8 cellular contexts compared by ENCODE assay signal in the genomic region with DNA sequence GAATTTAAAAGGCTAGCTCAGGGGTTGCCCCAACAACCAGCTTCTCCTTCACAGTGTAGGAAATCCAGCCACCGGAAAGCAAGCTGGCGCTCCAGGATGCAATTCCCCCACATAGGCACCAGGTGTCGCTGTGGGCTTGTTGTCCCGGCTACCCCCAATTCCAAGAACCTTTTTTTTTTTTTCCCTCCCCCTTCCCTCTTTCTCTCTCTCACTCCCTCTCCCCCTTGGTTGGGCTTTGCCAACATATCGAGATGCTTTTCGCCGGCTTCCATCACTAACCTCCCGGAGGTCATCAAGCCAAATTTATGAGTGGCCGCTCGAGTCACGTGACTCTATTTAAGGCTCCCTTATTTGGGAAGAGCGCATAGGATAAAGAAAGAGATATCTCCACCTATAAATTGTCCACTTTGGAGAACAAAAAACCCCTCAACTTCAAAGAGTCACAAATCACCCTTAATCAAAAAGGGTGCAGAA. TPM values are rescaled to one million over a fixed set of nuclear protein-coding genes. Genes with fewer than 3 reads are reported as not detected.
A peak's percentile ranks its signal among the peaks of the same experiment; 100 is the strongest.
DNase-seq lines count a peak whose midpoint lies in the region; ATAC-seq lines count a peak whose summit lies in the region.

TSS of gene HOXC5 (plus strand) at position 424 of the 474 bp plus-strand sequence. CDS start 73 bp downstream, outside the sequence.

- H3K4me3 ChIP-seq in adipocyte (ENCODE audit: low read length): peak within 1 kb of the TSS; percentile 83
- peak within 1 kb of the TSS; percentile 56 to 70 (median 66) for H3K4me3 ChIP-seq in skeletal muscle tissue (ENCODE audit: low read length in 3 of 3)

- DNase-seq in EH (ENCODE audit: low read depth) (peak; percentile 79), M059J (ENCODE audit: low read depth) (peak; percentile 70), SKM-1 (lab: John Stamatoyannopoulos, UW; ENCODE audit: unreplicated experiment) (peak; percentile 5), adipocyte (ENCODE audit: low read depth) (peak; percentile 65), hepatic stellate cell (ENCODE audit: low spot score) (peak; percentile 77)

- H3K27ac ChIP-seq in skeletal muscle tissue (ENCODE audit: low read depth, low read length): peak within 1 kb of the TSS; percentile 1

- peaks cover 53% of the 10 kb centered on the region for H3K4me1 ChIP-seq in adipocyte (ENCODE audit: control insufficient read depth, insufficient read depth, low read length)
- H3K4me1 ChIP-seq in skeletal muscle tissue (ENCODE audit: control insufficient read depth in 3 of 3, insufficient read depth in 3 of 3, low read length in 3 of 3): peaks cover 38 to 41% (median 40%) of the 10 kb centered on the region in 3 donors

- peaks cover 10% of the 10 kb centered on the region for H3K36me3 ChIP-seq in adipocyte (ENCODE audit: control insufficient read depth, insufficient read depth, low read length, severe bottlenecking)
- peaks cover 0 to 3% (median 3%) of the 10 kb centered on the region in 3 donors for H3K36me3 ChIP-seq in skeletal muscle tissue (ENCODE audit: control insufficient read depth in 3 of 3, insufficient read depth in 3 of 3, low read length in 3 of 3)

- H3K27me3 ChIP-seq in adipocyte (replicated peaks; ENCODE audit: control insufficient read depth, insufficient read depth, low read length): no peaks in the 10 kb centered on the region
- H3K27me3 ChIP-seq in skeletal muscle tissue (ENCODE audit: control insufficient read depth in 3 of 3, insufficient read depth in 3 of 3, low read length in 3 of 3): peaks cover 3 to 7% (median 5%) of the 10 kb centered on the region in 3 donors

- H3K9ac ChIP-seq in adipocyte (ENCODE audit: low read length): peak within 1 kb of the TSS; percentile 99
- peak within 1 kb of the TSS; percentile 28 to 69 (median 58) for H3K9ac ChIP-seq in skeletal muscle tissue (ENCODE audit: low read depth in 1 of 3, low read length in 3 of 3)

- no peaks in the 10 kb centered on the region for H3K9me3 ChIP-seq in adipocyte (ENCODE audit: control insufficient read depth, low read length)
- no peaks in the 10 kb centered on the region for H3K9me3 ChIP-seq in skeletal muscle tissue (ENCODE audit: control insufficient read depth in 3 of 3, low read length in 3 of 3)

- ATAC-seq in HG02870 (IDR thresholded peaks at IDR 0.05; ENCODE audit: unreplicated experiment) (no peak), GM18519 (IDR thresholded peaks at IDR 0.05; ENCODE audit: low FRiP score, unreplicated experiment) (no peak)

RNA-seq across cellular contexts. Expression of gene HOXC5, which starts in this region (rescaled TPM):
- 0.25 TPM in 1 of 2 replicates, not detected in the other for total RNA-seq in M059J (2014; rRNA removed; shearing (Covaris generic))
- 0.52 TPM for total RNA-seq in skeletal muscle tissue

Comparison
In these comparisons a context has a peak if more than half of its experiments do, and no peak if none do; other contexts are left out.
1. Peak in DNase-seq in M059J; RNA of the gene not detected or under 1 TPM.
2. DNase-seq: peak in every context shown above with its lines; median percentile 79 in EH; 77 in hepatic stellate cell; 70 in M059J; 65 in adipocyte; 5 in SKM-1.